14 cellular contexts compared by ENCODE assay signal in the genomic region with DNA sequence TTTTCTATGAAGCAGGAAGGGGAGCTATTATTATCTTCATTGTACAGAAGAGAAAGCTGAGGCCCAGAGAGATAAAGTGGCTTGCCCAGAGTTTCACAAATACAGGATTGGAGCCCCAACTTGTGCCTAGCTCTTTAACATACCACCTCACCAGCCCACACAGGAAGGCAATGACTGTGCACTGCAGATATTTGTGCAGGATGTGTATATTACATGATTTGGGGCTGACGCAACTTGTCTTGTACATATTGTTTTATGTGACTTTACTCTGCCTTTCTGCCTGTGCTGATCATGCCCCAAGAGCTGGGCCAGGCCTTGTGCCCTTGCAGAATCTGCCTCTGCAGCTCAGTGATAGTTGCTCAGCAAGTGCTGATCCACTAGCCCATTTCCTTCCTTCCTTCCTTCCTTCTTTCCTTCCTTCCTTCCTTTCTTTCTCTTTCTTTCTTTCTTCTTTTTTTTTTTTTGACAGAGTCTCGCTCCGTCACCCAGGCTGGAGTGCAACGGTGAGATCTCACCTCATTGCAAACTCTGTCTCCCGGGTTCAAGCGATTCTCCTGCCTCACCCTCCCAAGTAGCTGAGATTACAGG.
DNase-seq lines count a peak whose midpoint lies in the region; ATAC-seq lines count a peak whose summit lies in the region.
"Had no signal": no experiment of that assay in that cellular context is flagged by ENCODE, and none has a peak within 500 bp of the region (broad histone marks: within the 10 kb centered on the region; RNA-seq: fewer than 3 reads in every experiment).

No MANE protein-coding gene starts in this region.

- H3K27me3 Mint-ChIP-seq in activated T-cell treated with anti-CD3 and anti-CD28 coated beads, Interleukin-2, amount 50 U/mL, for 72 hours (ENCODE audit: low read depth), result peaks cover 26% of the 10 kb centered on the region

- H3K9me3 ChIP-seq in BLaER1, result no peaks in the 10 kb centered on the region

- no peak overlapping the region for H3K4me3 ChIP-seq in BLaER1

- DNase-seq in HT1080 (ENCODE audit: low read depth) (peak; percentile 83), glomerular visceral epithelial cell (ENCODE audit: extremely low spot score) (peak; percentile 21), posterior vena cava (ENCODE audit: low spot score) (no peak), NCI-H187 treated with DMSO at 0.1 percent for 48 hours (lab: John Stamatoyannopoulos, UW) (no peak), anterior cingulate cortex (lab: John Stamatoyannopoulos, UW) (no peak)
- peak; percentile 66 to 73 for DNase-seq in activated T-cell treated with anti-CD3 and anti-CD28 coated beads, Interleukin-2, amount 50 U/mL, for 72 hours
- DNase-seq: activated gamma-delta T cell treated with Interleukin-2 at 50 U/mL for 16 hours, DMS153, foreskin melanocyte, SW 1271 had no signal

- peaks cover 0 to 3% of the 10 kb centered on the region in 2 donors for H3K9me3 Mint-ChIP-seq in activated T-cell treated with anti-CD3 and anti-CD28 coated beads, Interleukin-2, amount 50 U/mL, for 72 hours
- H3K9me3 Mint-ChIP-seq: memory B cell, type B pancreatic cell had no signal

- H3K9ac ChIP-seq in BLaER1, result no peak overlapping the region

- ATAC-seq in activated T-cell treated with anti-CD3 and anti-CD28 coated beads, Interleukin-2, amount 50 U/mL, for 72 hours (replicated peaks in 1 of 2), result peak; percentile 77 to 80
- no peak for ATAC-seq in HG03135 (IDR thresholded peaks at IDR 0.05; ENCODE audit: unreplicated experiment)

- peaks cover 1 to 3% of the 10 kb centered on the region in 2 donors for H3K36me3 Mint-ChIP-seq in activated T-cell treated with anti-CD3 and anti-CD28 coated beads, Interleukin-2, amount 50 U/mL, for 72 hours (ENCODE audit: insufficient read depth in 2 of 2)
- H3K36me3 Mint-ChIP-seq: memory B cell, type B pancreatic cell had no signal

- peaks cover 61% of the 10 kb centered on the region for H3K4me1 Mint-ChIP-seq in activated T-cell treated with anti-CD3 and anti-CD28 coated beads, Interleukin-2, amount 50 U/mL, for 72 hours (ENCODE audit: low read depth)
- H3K4me1 Mint-ChIP-seq: memory B cell had no signal

- no peaks in the 10 kb centered on the region for H3K27me3 ChIP-seq in BLaER1

- no peaks in the 10 kb centered on the region for H3K36me3 ChIP-seq in BLaER1

- no peaks in the 10 kb centered on the region for H4K20me1 ChIP-seq in BLaER1

- peak overlapping the region; percentile 97 for H3K27ac Mint-ChIP-seq in activated T-cell treated with anti-CD3 and anti-CD28 coated beads, Interleukin-2, amount 50 U/mL, for 72 hours
- H3K27ac Mint-ChIP-seq: memory B cell, type B pancreatic cell had no signal

- H3K4me3 Mint-ChIP-seq in activated T-cell treated with anti-CD3 and anti-CD28 coated beads, Interleukin-2, amount 50 U/mL, for 72 hours, result peak overlapping the region; percentile 55 to 74
- H3K4me3 Mint-ChIP-seq: memory B cell, type B pancreatic cell had no signal

- peaks cover 20% of the 10 kb centered on the region for H3K4me1 ChIP-seq in BLaER1

- peak overlapping the region; percentile 18 for H3K4me2 ChIP-seq in BLaER1

- H3K27ac ChIP-seq in BLaER1, result no peak overlapping the region

- intact Hi-C loops in posterior vena cava (cut with DNase I), result loop anchor here in 1 of 2 donors (1.0 kb wide), 1 partner anchor 17 kb away; no protein-coding TSS in a partner anchor

Comparison
In these comparisons a context has a peak if more than half of its experiments do, and no peak if none do; other contexts are left out.
1. DNase-seq: peak in HT1080 (single experiment), activated T-cell treated with anti-CD3 and anti-CD28 coated beads, Interleukin-2, amount 50 U/mL, for 72 hours (2 of 2) and glomerular visceral epithelial cell (single experiment); none in posterior vena cava (single experiment), NCI-H187 treated with DMSO at 0.1 percent for 48 hours (single experiment) and anterior cingulate cortex (0 of 58).